8 cellular contexts compared by ENCODE assay signal in the genomic region with DNA sequence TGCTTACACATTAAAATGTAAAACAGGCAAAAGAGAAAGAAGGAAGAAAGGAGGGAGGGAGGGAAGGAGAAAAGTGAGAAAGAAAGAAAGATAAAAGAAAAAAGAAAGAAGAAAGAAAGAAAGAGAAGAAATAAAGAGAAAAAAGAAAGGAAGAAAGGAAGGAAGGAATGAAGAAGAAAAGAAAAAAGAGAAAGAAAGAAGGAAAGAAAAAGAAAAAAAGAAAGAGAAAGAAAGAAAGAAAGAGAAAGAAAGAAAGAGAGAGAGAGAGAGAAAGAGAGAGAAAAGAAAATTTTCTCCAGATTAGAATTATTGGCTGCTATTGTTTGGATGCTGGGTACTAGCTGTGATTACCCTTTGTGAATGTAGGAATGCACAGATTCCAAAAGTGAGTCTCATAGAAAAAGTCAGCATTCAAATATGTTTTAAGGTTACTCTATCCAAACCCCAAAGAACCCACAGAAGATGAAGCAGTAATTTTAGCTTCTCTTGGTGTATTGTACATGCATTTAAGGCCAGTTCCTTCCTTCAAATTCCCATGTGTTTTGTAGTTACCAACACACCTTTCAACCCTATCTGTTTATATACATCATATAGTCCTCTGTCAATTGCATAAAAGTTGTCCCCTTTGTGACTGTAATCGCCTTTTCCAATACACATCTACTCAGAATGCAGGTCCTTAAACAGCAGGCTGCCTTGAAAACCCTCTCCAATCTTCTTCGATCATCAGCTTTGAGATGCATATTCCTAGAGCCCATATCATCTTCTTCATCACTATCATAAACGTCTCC. TPM values are rescaled to one million over a fixed set of nuclear protein-coding genes. Genes with fewer than 3 reads are reported as not detected.
A peak's percentile ranks its signal among the peaks of the same experiment; 100 is the strongest.
DNase-seq lines count a peak whose midpoint lies in the region; ATAC-seq, FAIRE-seq and TF ChIP-seq lines count a peak whose summit lies in the region.

No MANE protein-coding gene starts in this region.

- DNase-seq in ACHN (peak; percentile 26), RWPE1 (ENCODE audit: low spot score) (peak; percentile 16), esophagus squamous epithelium (lab: John Stamatoyannopoulos, UW) (no peak), pancreas (no peak), LoVo (ENCODE audit: low spot score) (no peak), NCI-H2171 (lab: John Stamatoyannopoulos, UW) (no peak)

- H3K27ac ChIP-seq in RWPE1 (peak overlapping the region; percentile 88), esophagus squamous epithelium (peak overlapping the region; percentile 94 to 99 (median 96)), pancreas (peak overlapping the region; percentile 84 to 94 (median 88))

- in situ Hi-C loops in ACHN (cut with HindIII; ENCODE audit: low pct_ligation_motif_present, low pct_unique_long_range_greater_than_20kb, low sequenced_read_pairs), result no loop called here

- CTCF ChIA-PET in RWPE1 (lab: Yijun Ruan, JAX), result interaction anchor here (0.6 to 1.6 kb wide), 3 partner anchors 16 to 1618 kb away, joined by 3 to 9 read pairs (median 3); no protein-coding TSS in a partner anchor

- peak; percentile 1 for ATAC-seq in GM18909 (IDR thresholded peaks at IDR 0.05; ENCODE audit: poor library complexity, unreplicated experiment)
- ATAC-seq in pancreas, result no peak
- ATAC-seq in HG02642 (IDR thresholded peaks at IDR 0.05; ENCODE audit: poor library complexity, unreplicated experiment), result no peak

- WGBS in esophagus squamous epithelium, 2 donors, result 1 to 4% methylated on average over 3 of the region's 3 CpGs
- 2 to 4% methylated on average over 3 of the region's 3 CpGs for WGBS in pancreas, 2 donors

- POLR2A ChIA-PET in RWPE1 (lab: Yijun Ruan, JAX; ENCODE audit: low non-redundant PET), result no interaction called here

- no peak for FAIRE-seq in pancreas (lab: Jason Lieb, UNC)

- H3K4me1 ChIP-seq in esophagus squamous epithelium, result peaks cover 7 to 46% (median 18%) of the 10 kb centered on the region in 3 donors
- peaks cover 0 to 14% (median 8%) of the 10 kb centered on the region in 3 donors for H3K4me1 ChIP-seq in pancreas

- H3K4me3 ChIP-seq in esophagus squamous epithelium, result peak overlapping the region; percentile 77 to 86 (median 80)
- H3K4me3 ChIP-seq in pancreas, result peak overlapping the region; percentile 40 to 80 (median 68)

- H3K36me3 ChIP-seq in esophagus squamous epithelium (peaks cover 0 to 23% (median 0%) of the 10 kb centered on the region in 3 donors), pancreas (no peaks in the 10 kb centered on the region)

- no peak for TF ChIP-seq POLR2A in esophagus squamous epithelium (IDR thresholded peaks at IDR 0.05)

- no peaks in the 10 kb centered on the region for H3K27me3 ChIP-seq in esophagus squamous epithelium
- no peaks in the 10 kb centered on the region for H3K27me3 ChIP-seq in pancreas

- TF ChIP-seq CTCF in RWPE1 (conservative IDR thresholded peaks at IDR 0.05; ENCODE audit: low read depth), result no peak
- TF ChIP-seq CTCF in esophagus squamous epithelium (IDR thresholded peaks at IDR 0.05), result no peak
- TF ChIP-seq CTCF in pancreas (IDR thresholded peaks at IDR 0.05), result no peak

- intact Hi-C loops in esophagus squamous epithelium (cut with DNase I) (no loop called here), pancreas (cut with DNase I) (no loop called here)

- H3K9me3 ChIP-seq in esophagus squamous epithelium (no peaks in the 10 kb centered on the region), pancreas (no peaks in the 10 kb centered on the region)

RNA-seq across cellular contexts. Expression of a gene that starts 0.8 kb away (rescaled TPM):
- total RNA-seq in esophagus squamous epithelium, result 10 to 100 TPM; 15.0 to 23.3 (median 16.7) TPM
- total RNA-seq in pancreas, result 10 to 100 TPM in 2 of 6 donors, 1 to 10 TPM in 4; 3.9 to 25.1 (median 8.1) TPM
- 10 to 100 TPM; 19.7 to 25.1 TPM for polyA plus RNA-seq in pancreas

RNA-seq across cellular contexts. Expression of a gene that starts 30.1 kb away (rescaled TPM):
- total RNA-seq in esophagus squamous epithelium, result 1 to 10 TPM; 2.4 to 8.4 (median 4.6) TPM
- 10 to 100 TPM in 2 of 6 donors, 1 to 10 TPM in 4; 5.9 to 16.3 (median 8.3) TPM for total RNA-seq in pancreas
- 10 to 100 TPM in 1 of 2 donors, 1 to 10 TPM in 1; 9.0 to 12.3 TPM for polyA plus RNA-seq in pancreas

RNA-seq across cellular contexts. Expression of a gene that starts 34.8 kb away (rescaled TPM):
- total RNA-seq in esophagus squamous epithelium, result 10 to 100 TPM in 2 of 4 donors, 1 to 10 TPM in 2; 2.9 to 14.9 (median 8.0) TPM
- under 1 TPM in 5 of 6 donors, not detected in 1; 0.12 to 0.73 (median 0.20) TPM for total RNA-seq in pancreas
- polyA plus RNA-seq in pancreas, result under 1 TPM; 0.05 to 0.15 TPM

RNA-seq across cellular contexts. Expression of a gene that starts 55.8 kb away (rescaled TPM):
- not detected for total RNA-seq in esophagus squamous epithelium
- total RNA-seq in pancreas, result not detected
- polyA plus RNA-seq in pancreas, result not detected

Comparison
In these comparisons a context has a peak if more than half of its experiments do, and no peak if none do; other contexts are left out.
1. DNase-seq: peak in ACHN (single experiment) and RWPE1 (single experiment); none in esophagus squamous epithelium (single experiment), pancreas (0 of 6), LoVo (single experiment) and NCI-H2171 (single experiment).
2. Peak in every context shown above with its lines, with median percentiles within 50 percentile points of each other: H3K27ac ChIP-seq.